Comparison of ENCODE assay signal across 8 cellular contexts in the genomic region with DNA sequence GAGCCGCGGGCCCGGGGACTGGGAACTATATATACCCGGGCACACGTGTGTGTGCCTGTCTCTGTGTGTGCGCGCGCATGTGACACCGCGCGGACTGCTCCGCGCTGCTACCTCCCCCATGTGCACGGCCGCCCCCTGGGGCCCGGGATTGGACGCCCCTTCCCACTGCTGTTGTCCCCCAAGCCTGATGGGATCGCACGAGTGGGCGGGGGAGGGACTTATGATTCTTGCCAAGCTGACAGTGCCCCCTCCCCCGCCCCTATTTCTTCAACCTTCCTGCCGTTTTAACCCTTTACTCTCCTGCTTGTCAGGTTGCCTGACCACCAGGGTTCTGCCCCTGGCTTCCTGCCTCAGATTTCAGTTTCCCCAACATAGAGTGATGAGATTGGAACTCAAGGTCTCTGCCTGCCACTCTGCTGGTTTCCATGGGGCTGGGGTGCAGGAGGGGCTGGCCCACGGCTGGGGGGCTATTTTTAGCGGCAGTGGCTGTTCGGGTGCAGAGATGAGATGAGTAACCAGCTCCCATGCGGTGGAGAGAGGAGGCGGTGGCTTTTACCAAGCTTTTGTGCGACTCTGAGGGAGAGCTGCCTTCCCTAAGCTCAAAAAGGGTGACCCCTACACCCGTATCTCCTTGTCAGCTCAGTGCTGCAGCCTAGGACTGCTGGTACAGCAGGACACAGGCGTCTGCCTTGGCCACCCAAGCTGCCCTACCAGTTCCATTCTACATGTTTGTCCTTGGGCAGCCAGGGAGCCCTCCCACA. TPM values are rescaled to one million over a fixed set of nuclear protein-coding genes. Genes with fewer than 3 reads are reported as not detected.
DNase-seq lines count a peak whose midpoint lies in the region; ATAC-seq, FAIRE-seq and TF ChIP-seq lines count a peak whose summit lies in the region.

A gene (minus strand): TSS at position 5 of the 761 bp plus-strand sequence. CDS start 88 bp downstream, outside the sequence.

- peaks cover 62 to 69% (median 66%) of the 10 kb centered on the region in 11 experiments for H3K27me3 ChIP-seq in BLaER1 treated with 17β-estradiol and CSF1 and Interleukin-3, amounts not matched to agents 10 nM and 100 nM
- peaks cover 70% of the 10 kb centered on the region for H3K27me3 ChIP-seq in neutrophil

- TF ChIP-seq CTCF in fibroblast of the aortic adventitia (IDR thresholded peaks at IDR 0.05; ENCODE audit: insufficient read depth, low read length) (no peak), neutrophil (IDR thresholded peaks at IDR 0.05) (no peak)

- H4K20me1 ChIP-seq in BLaER1 treated with 17β-estradiol and CSF1 and Interleukin-3, amounts not matched to agents 10 nM and 100 nM = peaks cover 0 to 59% (median 13%) of the 10 kb centered on the region in 11 experiments; a peak in 13 of 22 replicates

- peaks cover 29 to 44% (median 35%) of the 10 kb centered on the region in 11 experiments for H3K36me3 ChIP-seq in BLaER1 treated with 17β-estradiol and CSF1 and Interleukin-3, amounts not matched to agents 10 nM and 100 nM
- H3K36me3 ChIP-seq in neutrophil = peaks cover 42% of the 10 kb centered on the region

- peak within 1 kb of the TSS; percentile 95 to 100 (median 97) for H3K4me2 ChIP-seq in BLaER1 treated with 17β-estradiol and CSF1 and Interleukin-3, amounts not matched to agents 10 nM and 100 nM

- ATAC-seq in GM19463 (IDR thresholded peaks at IDR 0.05; ENCODE audit: unreplicated experiment) (peak; percentile 36), HG03378 (IDR thresholded peaks at IDR 0.05; ENCODE audit: unreplicated experiment) (no peak)

- FAIRE-seq in urothelium cell line (lab: Jason Lieb, UNC) = no peak

- peak; percentile 74 for DNase-seq in NCI-H2227 (lab: John Stamatoyannopoulos, UW; ENCODE audit: unreplicated experiment)
- peak; percentile 62 to 71 for DNase-seq in activated T-cell treated with anti-CD3 and anti-CD28 coated beads, Interleukin-2, amount 50 U/mL, for 48 hours
- DNase-seq in fibroblast of the aortic adventitia (ENCODE audit: low read depth) = no peak
- DNase-seq in urothelium cell line (ENCODE audit: low spot score) = no peak

- H3K4me1 ChIP-seq in BLaER1 treated with 17β-estradiol and CSF1 and Interleukin-3, amounts not matched to agents 10 nM and 100 nM = peaks cover 46 to 61% (median 55%) of the 10 kb centered on the region in 10 experiments
- H3K4me1 ChIP-seq in neutrophil (ENCODE audit: control insufficient read depth in 1 of 2, insufficient read depth in 1 of 2, low read depth in 1 of 2, low read length in 1 of 2) = peaks cover 44 to 48% of the 10 kb centered on the region in 2 experiments

- peak within 1 kb of the TSS in 8 of 11 experiments; percentile 22 to 60 (median 44); a peak in 12 of 22 replicates for H3K27ac ChIP-seq in BLaER1 treated with 17β-estradiol and CSF1 and Interleukin-3, amounts not matched to agents 10 nM and 100 nM
- no peak within 1 kb of the TSS for H3K27ac ChIP-seq in neutrophil

- H3K4me3 ChIP-seq in BLaER1 treated with 17β-estradiol and CSF1 and Interleukin-3, amounts not matched to agents 10 nM and 100 nM = peak within 1 kb of the TSS; percentile 48 to 71 (median 60)
- peak within 1 kb of the TSS; percentile 45 for H3K4me3 ChIP-seq in fibroblast of the aortic adventitia (ENCODE audit: low read depth, low read length)
- H3K4me3 ChIP-seq in neutrophil (ENCODE audit: low read depth in 1 of 2, low read length in 1 of 2) = peak within 1 kb of the TSS; percentile 58 to 88

- H3K9ac ChIP-seq in BLaER1 treated with 17β-estradiol and CSF1 and Interleukin-3, amounts not matched to agents 10 nM and 100 nM = peak within 1 kb of the TSS; percentile 33 to 78 (median 61)

- H3K9me3 ChIP-seq in BLaER1 treated with 17β-estradiol and CSF1 and Interleukin-3, amounts not matched to agents 10 nM and 100 nM (replicated peaks in 1 of 11) = no peaks in the 10 kb centered on the region
- no peaks in the 10 kb centered on the region for H3K9me3 ChIP-seq in neutrophil

RNA-seq across cellular contexts. Expression of the gene that starts here (rescaled TPM):
- total RNA-seq in fibroblast of the aortic adventitia (ENCODE audit: low replicate concordance) = 0.08 and 0.09 TPM in 2 replicates

Comparison
In these comparisons a context has a peak if more than half of its experiments do, and no peak if none do; other contexts are left out.
1. DNase-seq: peak in NCI-H2227 (single experiment) and activated T-cell treated with anti-CD3 and anti-CD28 coated beads, Interleukin-2, amount 50 U/mL, for 48 hours (2 of 2); none in fibroblast of the aortic adventitia (single experiment) and urothelium cell line (single experiment).
2. Peak in every context shown above with its lines, with median percentiles within 50 percentile points of each other: H3K4me3 ChIP-seq.